ENCODE assay signal across 5 cellular contexts in the genomic region with DNA sequence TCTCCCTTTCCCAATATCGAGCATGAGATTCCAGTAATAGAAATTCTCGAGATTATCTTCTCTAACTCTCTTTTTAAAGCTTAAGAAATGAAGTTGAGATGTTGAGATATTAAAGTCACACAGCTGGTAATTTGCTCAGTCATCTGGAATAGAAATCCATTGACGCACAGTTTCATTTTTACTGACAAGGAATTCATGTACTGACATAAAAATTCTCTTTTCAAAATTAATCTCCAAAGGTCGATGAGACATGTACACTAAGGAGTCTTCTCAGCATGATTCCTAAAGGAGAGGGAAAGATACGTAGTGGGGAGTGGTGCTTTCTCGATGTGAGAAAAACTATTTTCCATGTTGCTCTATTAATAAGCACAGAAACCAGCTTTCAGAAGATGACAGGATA.
"Had no signal": no experiment of that assay in that cellular context is flagged by ENCODE, and none has a peak within 500 bp of the region (broad histone marks: within the 10 kb centered on the region; RNA-seq: fewer than 3 reads in every experiment).

No MANE protein-coding gene starts in this region.

- H3K36me3 Mint-ChIP-seq: IgD-negative memory B cell had no signal

- ATAC-seq: HepG2, K562 had no signal

- H3K27ac ChIP-seq: HL-60 had no signal

- H3K4me3 Mint-ChIP-seq: IgD-negative memory B cell had no signal

- H3K4me3 ChIP-seq: K562 had no signal

- H3K4me1 Mint-ChIP-seq: IgD-negative memory B cell had no signal

- H3K27me3 Mint-ChIP-seq: IgD-negative memory B cell had no signal

- DNase-seq: IMR-90 had no signal
